In the genomic region with DNA sequence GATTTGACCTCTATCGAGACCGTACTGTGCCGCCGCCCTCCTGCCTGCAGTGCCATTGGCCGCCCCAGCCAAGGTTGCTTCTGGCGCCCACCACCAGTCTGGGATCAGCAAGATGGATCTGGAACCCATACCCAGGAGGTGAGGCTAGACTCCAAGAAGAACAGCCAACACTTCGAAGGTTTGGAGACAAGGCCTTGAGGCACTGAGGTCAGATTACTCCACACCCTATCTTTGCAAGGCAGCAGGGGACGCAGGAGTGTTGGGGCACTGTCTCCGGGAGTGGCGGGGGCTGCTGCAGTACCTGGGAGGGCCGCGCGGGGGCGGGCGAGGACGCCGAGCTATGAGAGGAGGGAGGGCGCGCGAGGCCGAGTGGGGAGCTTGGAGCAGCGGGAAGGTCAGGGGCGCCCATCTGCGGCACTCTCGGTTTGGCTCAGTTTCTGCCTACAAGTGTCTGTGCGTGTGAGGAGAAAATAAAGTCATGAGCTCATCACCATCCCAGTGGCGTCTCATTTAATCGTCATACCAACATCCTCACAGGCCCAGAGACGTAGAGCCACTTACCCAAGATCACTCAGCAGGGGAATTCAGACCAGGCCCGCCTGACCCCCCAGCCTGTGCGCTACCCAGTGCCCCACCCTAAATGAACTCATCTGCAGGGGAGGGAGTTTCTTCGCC, we compare ENCODE assay signal across 8 cellular contexts. TPM values are rescaled to one million over a fixed set of nuclear protein-coding genes. Genes with fewer than 3 reads are reported as not detected.
DNase-seq lines count a peak whose midpoint lies in the region; ATAC-seq, FAIRE-seq and TF ChIP-seq lines count a peak whose summit lies in the region.

No MANE protein-coding gene starts in this region.

- TF ChIP-seq CTCF in 22Rv1 (IDR thresholded peaks at IDR 0.05): peak; percentile 95
- peak; percentile 65 for TF ChIP-seq CTCF in fibroblast of mammary gland (conservative IDR thresholded peaks at IDR 0.05; ENCODE audit: control insufficient read depth, insufficient read depth, low read depth, low read length)
- peak; percentile 84 for TF ChIP-seq CTCF in neutrophil (IDR thresholded peaks at IDR 0.05)
- peak; percentile 71 to 96 (median 74) for TF ChIP-seq CTCF in testis (IDR thresholded peaks at IDR 0.05)

- H3K4me3 ChIP-seq in fibroblast of mammary gland (ENCODE audit: control insufficient read depth, low read depth, low read length): no peak overlapping the region
- H3K4me3 ChIP-seq in neutrophil (ENCODE audit: low read depth in 1 of 2, low read length in 1 of 2): peak overlapping the region; percentile 35 to 46
- peak overlapping the region in 1 of 2 donors; percentile 17 for H3K4me3 ChIP-seq in testis

- H3K9me3 Mint-ChIP-seq in activated T-cell treated with anti-CD3 and anti-CD28 coated beads, Interleukin-2, amount 50 U/mL, for 4 hours: no peaks in the 10 kb centered on the region

- H3K27ac ChIP-seq in 22Rv1 (no peak overlapping the region), neutrophil (peak overlapping the region; percentile 38), testis (no peak overlapping the region)

- FAIRE-seq in GM18507 (lab: Jason Lieb, UNC): peak; percentile 85

- peak; percentile 81 for ATAC-seq in HG03439 (IDR thresholded peaks at IDR 0.05; ENCODE audit: unreplicated experiment)
- ATAC-seq in activated T-cell treated with anti-CD3 and anti-CD28 coated beads, Interleukin-2, amount 50 U/mL, for 4 hours: peak; percentile 94 to 96

- peaks cover 11% of the 10 kb centered on the region for H3K27me3 Mint-ChIP-seq in activated T-cell treated with anti-CD3 and anti-CD28 coated beads, Interleukin-2, amount 50 U/mL, for 4 hours (ENCODE audit: low read depth)

- H3K36me3 ChIP-seq in neutrophil (no peaks in the 10 kb centered on the region), testis (ENCODE audit: low read depth, missing control alignments) (no peaks in the 10 kb centered on the region)

- H3K4me1 ChIP-seq in neutrophil (ENCODE audit: control insufficient read depth in 1 of 2, insufficient read depth in 1 of 2, low read depth in 1 of 2, low read length in 1 of 2) (peaks cover 4 to 9% of the 10 kb centered on the region in 2 experiments), testis (peaks cover 4% of the 10 kb centered on the region)

- 20 to 21% methylated on average over 22 to 32 of the region's 32 CpGs for whole genome bisulfite sequencing in testis, 2 donors

- peaks cover 3% of the 10 kb centered on the region for H3K4me1 Mint-ChIP-seq in activated T-cell treated with anti-CD3 and anti-CD28 coated beads, Interleukin-2, amount 50 U/mL, for 4 hours (ENCODE audit: low read depth)

- intact Hi-C loops in testis (cut with DNase I; ENCODE audit: low total_unique reads): no loop called here

- H3K27me3 ChIP-seq in neutrophil (peaks cover 47% of the 10 kb centered on the region), testis (no peaks in the 10 kb centered on the region)

- no peak for TF ChIP-seq POLR2A in testis (IDR thresholded peaks at IDR 0.05)

- peak; percentile 65 for DNase-seq in GM18507 (ENCODE audit: extremely low spot score, insufficient read length, low read depth)
- DNase-seq in activated T-cell treated with anti-CD3 and anti-CD28 coated beads, Interleukin-2, amount 50 U/mL, for 4 hours: peak; percentile 79
- DNase-seq in fibroblast of mammary gland (ENCODE audit: low read depth): peak; percentile 55
- peak; percentile 90 for DNase-seq in testis

- H3K4me3 Mint-ChIP-seq in activated T-cell treated with anti-CD3 and anti-CD28 coated beads, Interleukin-2, amount 50 U/mL, for 4 hours: no peak overlapping the region

- no peaks in the 10 kb centered on the region for H3K9me3 ChIP-seq in neutrophil
- no peaks in the 10 kb centered on the region for H3K9me3 ChIP-seq in testis

- H3K36me3 Mint-ChIP-seq in activated T-cell treated with anti-CD3 and anti-CD28 coated beads, Interleukin-2, amount 50 U/mL, for 4 hours (ENCODE audit: insufficient read depth): no peaks in the 10 kb centered on the region

TF ChIP-seq in PFSK-1, 5 proteins besides CTCF, POLR2A, EP300 and RAD21:
- TF ChIP-seq FOXP2 (optimal IDR thresholded peaks at IDR 0.05; ENCODE audit: borderline replicate concordance, extremely low read depth, extremely low read length, insufficient read depth): peak; percentile 18
- TF ChIP-seq REST (IDR thresholded peaks at IDR 0.05; ENCODE audit: insufficient read depth in 1 of 2, low read depth in 2 of 2, low read length in 2 of 2): no peak

RNA-seq across cellular contexts. Expression of gene PSD2, which starts 20.5 kb away (rescaled TPM):
- 0.23 TPM for polyA plus RNA-seq in PFSK-1 (2012; ENCODE audit: insufficient read length, low read depth)
- not detected for total RNA-seq in activated T-cell treated with anti-CD3 and anti-CD28 coated beads, Interleukin-2, amount 50 U/mL, for 4 hours
- total RNA-seq in testis: 1 to 10 TPM; 1.9 to 2.0 TPM
- polyA plus RNA-seq in testis (ENCODE audit: insufficient read depth, low read depth, low replicate concordance): 1.6 TPM
